12 cellular contexts compared by ENCODE assay signal in genomic region chr4:79650794-79651431, GRCh38.
DNase-seq lines count a peak whose midpoint lies in the region; ATAC-seq, FAIRE-seq and TF ChIP-seq lines count a peak whose summit lies in the region.
"Had no signal": no experiment of that assay in that cellular context is flagged by ENCODE, and none has a peak within 500 bp of the region (broad histone marks: within the 10 kb centered on the region; RNA-seq: fewer than 3 reads in every experiment).

No MANE protein-coding gene starts in this region.

- ATAC-seq in activated CD4-positive, CD25-positive, alpha-beta regulatory T cell treated with anti-CD3 and anti-CD28 coated beads, Interleukin-2, amount 50 U/mL, for 24 hours: peak; percentile 41 to 63
- no peak for ATAC-seq in GM18867 (IDR thresholded peaks at IDR 0.05; ENCODE audit: unreplicated experiment)

- H3K36me3 Mint-ChIP-seq in astrocyte (ENCODE audit: low read depth, unreplicated experiment): no peaks in the 10 kb centered on the region
- H3K36me3 Mint-ChIP-seq in activated CD4-positive, alpha-beta memory T cell treated with anti-CD3 and anti-CD28 coated beads, Interleukin-2, amount 10 ng/mL, durations not matched to agents 7 days and 5 days (ENCODE audit: low read depth): no peaks in the 10 kb centered on the region

- peak overlapping the region; percentile 33 for H3K4me2 ChIP-seq in astrocyte (ENCODE audit: low read length)
- H3K4me2 ChIP-seq: BLaER1 had no signal

- CTCF ChIA-PET in activated CD4-positive, alpha-beta memory T cell treated with anti-CD3 and anti-CD28 coated beads, Interleukin-2, amount 10 ng/mL, durations not matched to agents 7 days and 5 days (lab: Charles Lee): no interaction called here

- H3K27me3 Mint-ChIP-seq in astrocyte (ENCODE audit: low read depth, unreplicated experiment): no peaks in the 10 kb centered on the region
- H3K27me3 Mint-ChIP-seq in activated CD4-positive, alpha-beta memory T cell treated with anti-CD3 and anti-CD28 coated beads, Interleukin-2, amount 10 ng/mL, durations not matched to agents 7 days and 5 days: no peaks in the 10 kb centered on the region

- no peak for DNase-seq in activated CD4-positive, CD25-positive, alpha-beta regulatory T cell (lab: John Stamatoyannopoulos, UW)
- peak; percentile 84 for DNase-seq in astrocyte (ENCODE audit: low read depth)
- peak; percentile 20 for DNase-seq in iPS DF 19.7 (ENCODE audit: low read depth, low spot score)
- no peak for DNase-seq in suprapubic skin (ENCODE audit: low spot score in 2 of 2)
- DNase-seq in activated CD4-positive, alpha-beta memory T cell treated with anti-CD3 and anti-CD28 coated beads, Interleukin-2, amount 10 ng/mL, durations not matched to agents 7 days and 5 days: no peak
- DNase-seq in stimulated activated CD4-positive, alpha-beta T cell treated with anti-CD3 and anti-CD28 coated beads, Interleukin-1b, Interleukin-23, amount 100 ng/mL, for 48 hours: no peak
- DNase-seq: activated T-cell treated with anti-CD3 and anti-CD28 coated beads, Interleukin-2, amount 50 U/mL, for 1 hour; nephron progenitor cell had no signal

- H3K4me3 ChIP-seq in astrocyte (ENCODE audit: insufficient read depth, low read depth, low read length) (no peak overlapping the region), suprapubic skin (no peak overlapping the region)
- H3K4me3 ChIP-seq: BLaER1 had no signal

- POLR2A ChIA-PET in activated CD4-positive, alpha-beta memory T cell treated with anti-CD3 and anti-CD28 coated beads, Interleukin-2, amount 10 ng/mL, durations not matched to agents 7 days and 5 days (lab: Charles Lee): no interaction called here

- peak overlapping the region; percentile 82 for H3K27ac Mint-ChIP-seq in astrocyte (ENCODE audit: unreplicated experiment)
- no peak overlapping the region for H3K27ac Mint-ChIP-seq in activated CD4-positive, alpha-beta memory T cell treated with anti-CD3 and anti-CD28 coated beads, Interleukin-2, amount 10 ng/mL, durations not matched to agents 7 days and 5 days
- H3K27ac Mint-ChIP-seq: nephron progenitor cell had no signal

- peaks cover 16% of the 10 kb centered on the region for H3K4me1 Mint-ChIP-seq in astrocyte (ENCODE audit: low read depth, unreplicated experiment)
- H3K4me1 Mint-ChIP-seq in activated CD4-positive, alpha-beta memory T cell treated with anti-CD3 and anti-CD28 coated beads, Interleukin-2, amount 10 ng/mL, durations not matched to agents 7 days and 5 days: no peaks in the 10 kb centered on the region

- H3K9me3 Mint-ChIP-seq in astrocyte (ENCODE audit: unreplicated experiment): no peaks in the 10 kb centered on the region
- H3K9me3 Mint-ChIP-seq in activated CD4-positive, alpha-beta memory T cell treated with anti-CD3 and anti-CD28 coated beads, Interleukin-2, amount 10 ng/mL, durations not matched to agents 7 days and 5 days: no peaks in the 10 kb centered on the region
- H3K9me3 Mint-ChIP-seq: nephron progenitor cell had no signal

- no peaks in the 10 kb centered on the region for H4K20me1 ChIP-seq in astrocyte (ENCODE audit: insufficient read depth, low read length)
- H4K20me1 ChIP-seq: BLaER1 had no signal

- no peak for FAIRE-seq in astrocyte (lab: Jason Lieb, UNC)
- FAIRE-seq: endometrium had no signal

- H2AFZ ChIP-seq in astrocyte (ENCODE audit: low read depth, low read length): no peak overlapping the region

- no peak for TF ChIP-seq EP300 in suprapubic skin (IDR thresholded peaks at IDR 0.05)

- TF ChIP-seq CTCF in astrocyte (IDR thresholded peaks at IDR 0.05; ENCODE audit: insufficient read depth, low read depth, low read length) (no peak), suprapubic skin (IDR thresholded peaks at IDR 0.05) (no peak)

- TF ChIP-seq POLR2A in suprapubic skin (IDR thresholded peaks at IDR 0.05): no peak

- H3K4me3 Mint-ChIP-seq in astrocyte (ENCODE audit: unreplicated experiment): no peak overlapping the region
- no peak overlapping the region for H3K4me3 Mint-ChIP-seq in activated CD4-positive, alpha-beta memory T cell treated with anti-CD3 and anti-CD28 coated beads, Interleukin-2, amount 10 ng/mL, durations not matched to agents 7 days and 5 days
- H3K4me3 Mint-ChIP-seq: nephron progenitor cell had no signal

- H3K36me3 ChIP-seq in astrocyte (ENCODE audit: insufficient read depth, low read length) (no peaks in the 10 kb centered on the region), suprapubic skin (no peaks in the 10 kb centered on the region)
- H3K36me3 ChIP-seq: BLaER1 had no signal

- H3K9me3 ChIP-seq in astrocyte (ENCODE audit: insufficient read depth, low read depth, low read length) (no peaks in the 10 kb centered on the region), suprapubic skin (no peaks in the 10 kb centered on the region)
- H3K9me3 ChIP-seq: BLaER1 had no signal

- H3K4me1 ChIP-seq in astrocyte (ENCODE audit: insufficient read depth, low read length) (peaks cover 24% of the 10 kb centered on the region), suprapubic skin (peaks cover 22% of the 10 kb centered on the region)
- H3K4me1 ChIP-seq: BLaER1 had no signal

- peak overlapping the region; percentile 48 for H3K9ac ChIP-seq in astrocyte (ENCODE audit: low read length)
- H3K9ac ChIP-seq: BLaER1 had no signal

- no peaks in the 10 kb centered on the region for H3K27me3 ChIP-seq in astrocyte (ENCODE audit: insufficient read depth, low read length)
- no peaks in the 10 kb centered on the region for H3K27me3 ChIP-seq in suprapubic skin
- H3K27me3 ChIP-seq: BLaER1 had no signal

- WGBS in suprapubic skin: 38% methylated on average over 3 of the region's 3 CpGs

- H3K27ac ChIP-seq in astrocyte (ENCODE audit: low read depth, low read length): peak overlapping the region; percentile 72
- H3K27ac ChIP-seq in suprapubic skin: peak overlapping the region; percentile 28
- H3K27ac ChIP-seq: BLaER1 had no signal

- H3K79me2 ChIP-seq in astrocyte (ENCODE audit: insufficient read depth, low read length): no peaks in the 10 kb centered on the region

Comparison
In these comparisons a context has a peak if more than half of its experiments do, and no peak if none do; other contexts are left out.
1. DNase-seq: peak in astrocyte (single experiment) and iPS DF 19.7 (single experiment); none in activated CD4-positive, CD25-positive, alpha-beta regulatory T cell (0 of 4), suprapubic skin (0 of 2), activated CD4-positive, alpha-beta memory T cell treated with anti-CD3 and anti-CD28 coated beads, Interleukin-2, amount 10 ng/mL, durations not matched to agents 7 days and 5 days (single experiment) and stimulated activated CD4-positive, alpha-beta T cell treated with anti-CD3 and anti-CD28 coated beads, Interleukin-1b, Interleukin-23, amount 100 ng/mL, for 48 hours (single experiment).